In the genomic region with DNA sequence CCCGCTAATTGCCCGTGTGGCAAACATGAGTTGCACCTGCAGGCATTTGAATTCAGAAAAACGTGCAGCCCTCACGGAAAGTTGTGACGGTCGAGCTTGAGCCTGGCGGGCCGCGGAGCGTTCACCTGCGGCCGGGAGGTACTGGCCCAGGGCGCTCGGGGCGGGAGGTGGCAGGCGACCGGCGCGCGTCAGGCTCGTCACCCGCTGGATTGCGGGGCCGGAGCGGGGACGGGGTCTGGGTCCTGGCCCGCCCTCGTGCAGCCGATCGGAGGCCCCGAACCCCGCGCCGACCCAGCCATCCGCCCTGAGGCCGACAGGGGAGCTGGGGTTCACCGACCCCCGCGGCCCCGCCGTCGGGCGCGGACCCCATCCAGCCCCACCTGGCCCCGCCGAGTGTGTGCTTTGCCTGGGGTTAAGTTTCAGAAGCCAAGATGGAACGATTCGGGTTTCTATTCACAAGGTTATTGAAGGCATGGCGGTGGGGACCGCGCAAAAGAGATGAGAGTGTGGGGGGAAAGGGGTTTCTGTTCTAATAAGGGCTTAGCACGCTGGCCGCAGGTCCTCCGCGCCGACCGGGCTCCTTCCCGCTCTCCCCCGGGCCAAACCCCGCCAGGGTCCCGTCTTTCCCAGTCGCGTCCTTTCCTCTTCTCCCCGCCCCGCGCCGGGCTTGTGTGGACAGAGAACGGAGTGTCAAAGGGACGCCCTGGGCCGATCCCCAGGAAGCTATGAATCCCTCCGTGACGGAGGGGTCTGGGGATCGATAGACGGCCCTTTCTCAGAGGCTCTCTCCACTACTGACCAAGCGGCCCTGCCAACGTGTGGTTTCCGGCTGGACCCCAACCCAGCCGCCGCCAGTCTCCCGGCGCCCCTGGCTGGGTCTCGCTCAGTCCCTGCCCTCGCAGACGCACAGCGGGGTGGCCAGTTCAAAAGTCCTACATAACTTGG, we compare ENCODE assay signal across 8 cellular contexts. TPM values are rescaled to one million over a fixed set of nuclear protein-coding genes. Genes with fewer than 3 reads are reported as not detected.
DNase-seq lines count a peak whose midpoint lies in the region; ATAC-seq and TF ChIP-seq lines count a peak whose summit lies in the region.

No MANE protein-coding gene starts in this region.

- ATAC-seq in lower lobe of right lung (peak; percentile 25 to 35), GM19467 (IDR thresholded peaks at IDR 0.05; ENCODE audit: unreplicated experiment) (no peak)
- ATAC-seq in stimulated activated naive CD8-positive, alpha-beta T cell treated with anti-CD3 and anti-CD28 coated beads, Interleukin-15, Interleukin-2, amounts not matched to agents 100 U/mL and 50 U/mL, for 24 hours = no peak

- peaks cover 39% of the 10 kb centered on the region for H3K4me1 Mint-ChIP-seq in T-helper 2 cell treated with Interferon-gamma antibody and Interleukin-4, amounts not matched to agents 5 μg/mL and 100 μg/mL, for 36 hours (ENCODE audit: low read depth)
- peaks cover 33% of the 10 kb centered on the region for H3K4me1 Mint-ChIP-seq in dendritic cell treated with granulocyte-macrophage colony-stimulating factor and Interleukin-4, amounts not matched to agents 40 ng/mL and 50 ng/mL, for 4 days (ENCODE audit: low read depth)

- DNase-seq in T-helper 2 cell treated with Interferon-gamma antibody and Interleukin-4, amounts not matched to agents 5 μg/mL and 100 μg/mL, for 36 hours (ENCODE audit: low spot score) = peak; percentile 21
- DNase-seq in lower lobe of right lung (peak; percentile 59), putamen (ENCODE audit: low spot score) (no peak)
- DNase-seq in stimulated activated naive CD8-positive, alpha-beta T cell treated with anti-CD3 and anti-CD28 coated beads, Interleukin-15, Interleukin-2, amounts not matched to agents 100 U/mL and 50 U/mL, for 24 hours = peak; percentile 34

- peak overlapping the region; percentile 91 to 99 (median 98) for H3K4me2 ChIP-seq in BLaER1 treated with 17β-estradiol and CSF1 and Interleukin-3, amounts not matched to agents 10 nM and 100 nM

- TF ChIP-seq CTCF in lower lobe of right lung (IDR thresholded peaks at IDR 0.05) = no peak

- H3K27me3 ChIP-seq in BLaER1 treated with 17β-estradiol and CSF1 and Interleukin-3, amounts not matched to agents 10 nM and 100 nM = peaks cover 82 to 96% (median 89%) of the 10 kb centered on the region in 11 experiments
- H3K27me3 ChIP-seq in HUES6 (ENCODE audit: control insufficient read depth, insufficient read depth, low read length) (peaks cover 27% of the 10 kb centered on the region), lower lobe of right lung (ENCODE audit: low read depth) (peaks cover 75% of the 10 kb centered on the region)

- intact Hi-C loops in dendritic cell treated with granulocyte-macrophage colony-stimulating factor and Interleukin-4, amounts not matched to agents 40 ng/mL and 50 ng/mL, for 4 days (cut with micrococcal nuclease) = no loop called here
- intact Hi-C loops in lower lobe of right lung (cut with DNase I) = no loop called here

- peaks cover 78% of the 10 kb centered on the region for H3K27me3 Mint-ChIP-seq in T-helper 2 cell treated with Interferon-gamma antibody and Interleukin-4, amounts not matched to agents 5 μg/mL and 100 μg/mL, for 36 hours (ENCODE audit: low read depth)
- H3K27me3 Mint-ChIP-seq in dendritic cell treated with granulocyte-macrophage colony-stimulating factor and Interleukin-4, amounts not matched to agents 40 ng/mL and 50 ng/mL, for 4 days = peaks cover 79% of the 10 kb centered on the region

- H4K20me1 ChIP-seq in BLaER1 treated with 17β-estradiol and CSF1 and Interleukin-3, amounts not matched to agents 10 nM and 100 nM = peaks cover 0 to 36% (median 22%) of the 10 kb centered on the region in 11 experiments; a peak in 16 of 22 replicates

- no peaks in the 10 kb centered on the region for H3K36me3 ChIP-seq in BLaER1 treated with 17β-estradiol and CSF1 and Interleukin-3, amounts not matched to agents 10 nM and 100 nM
- H3K36me3 ChIP-seq in HUES6 (ENCODE audit: control insufficient read depth, insufficient read depth, low read length) (no peaks in the 10 kb centered on the region), lower lobe of right lung (no peaks in the 10 kb centered on the region)

- H3K9ac ChIP-seq in BLaER1 treated with 17β-estradiol and CSF1 and Interleukin-3, amounts not matched to agents 10 nM and 100 nM = peak overlapping the region; percentile 1 to 69 (median 52); a peak in 14 of 22 replicates
- peak overlapping the region; percentile 87 for H3K9ac ChIP-seq in HUES6 (ENCODE audit: low read length)

- peak overlapping the region; percentile 87 for H3K4me3 Mint-ChIP-seq in T-helper 2 cell treated with Interferon-gamma antibody and Interleukin-4, amounts not matched to agents 5 μg/mL and 100 μg/mL, for 36 hours
- peak overlapping the region; percentile 71 for H3K4me3 Mint-ChIP-seq in dendritic cell treated with granulocyte-macrophage colony-stimulating factor and Interleukin-4, amounts not matched to agents 40 ng/mL and 50 ng/mL, for 4 days

- H3K36me3 Mint-ChIP-seq in T-helper 2 cell treated with Interferon-gamma antibody and Interleukin-4, amounts not matched to agents 5 μg/mL and 100 μg/mL, for 36 hours (ENCODE audit: low read depth) = peaks cover 4% of the 10 kb centered on the region
- no peaks in the 10 kb centered on the region for H3K36me3 Mint-ChIP-seq in dendritic cell treated with granulocyte-macrophage colony-stimulating factor and Interleukin-4, amounts not matched to agents 40 ng/mL and 50 ng/mL, for 4 days (ENCODE audit: low read depth)

- no peaks in the 10 kb centered on the region for H3K9me3 Mint-ChIP-seq in T-helper 2 cell treated with Interferon-gamma antibody and Interleukin-4, amounts not matched to agents 5 μg/mL and 100 μg/mL, for 36 hours
- H3K9me3 Mint-ChIP-seq in dendritic cell treated with granulocyte-macrophage colony-stimulating factor and Interleukin-4, amounts not matched to agents 40 ng/mL and 50 ng/mL, for 4 days = no peaks in the 10 kb centered on the region

- H3K4me1 ChIP-seq in BLaER1 treated with 17β-estradiol and CSF1 and Interleukin-3, amounts not matched to agents 10 nM and 100 nM = peaks cover 14 to 39% (median 36%) of the 10 kb centered on the region in 10 experiments; a peak in 19 of 20 replicates
- H3K4me1 ChIP-seq in HUES6 (ENCODE audit: control insufficient read depth, insufficient read depth, low read length) (peaks cover 40% of the 10 kb centered on the region), lower lobe of right lung (peaks cover 38% of the 10 kb centered on the region)

- H3K4me3 ChIP-seq in BLaER1 treated with 17β-estradiol and CSF1 and Interleukin-3, amounts not matched to agents 10 nM and 100 nM = peak overlapping the region; percentile 58 to 81 (median 71)
- H3K4me3 ChIP-seq in HUES6 (ENCODE audit: low read depth, low read length) (peak overlapping the region; percentile 67), lower lobe of right lung (peak overlapping the region; percentile 74)

- no peak overlapping the region for H3K27ac ChIP-seq in BLaER1 treated with 17β-estradiol and CSF1 and Interleukin-3, amounts not matched to agents 10 nM and 100 nM
- H3K27ac ChIP-seq in HUES6 (ENCODE audit: low read depth, low read length) (peak overlapping the region; percentile 59; the same call in 1 of the 2 replicates), lower lobe of right lung (peak overlapping the region; percentile 76)

- H3K27ac Mint-ChIP-seq in T-helper 2 cell treated with Interferon-gamma antibody and Interleukin-4, amounts not matched to agents 5 μg/mL and 100 μg/mL, for 36 hours = no peak overlapping the region
- H3K27ac Mint-ChIP-seq in dendritic cell treated with granulocyte-macrophage colony-stimulating factor and Interleukin-4, amounts not matched to agents 40 ng/mL and 50 ng/mL, for 4 days = no peak overlapping the region

- no peaks in the 10 kb centered on the region for H3K9me3 ChIP-seq in BLaER1 treated with 17β-estradiol and CSF1 and Interleukin-3, amounts not matched to agents 10 nM and 100 nM (replicated peaks in 1 of 11)
- H3K9me3 ChIP-seq in HUES6 (ENCODE audit: control insufficient read depth, insufficient read depth, low read depth, low read length) (no peaks in the 10 kb centered on the region), lower lobe of right lung (no peaks in the 10 kb centered on the region)

RNA-seq across cellular contexts. Expression of gene HEY2, which starts 1.6 kb away (rescaled TPM):
- total RNA-seq in lower lobe of right lung = 2.8 TPM

RNA-seq across cellular contexts. Expression of gene NCOA7, which starts 42.9 kb away (rescaled TPM):
- total RNA-seq in lower lobe of right lung = 64.4 TPM

Comparison
In these comparisons a context has a peak if more than half of its experiments do, and no peak if none do; other contexts are left out.
1. H3K27ac ChIP-seq: peak in HUES6 (single experiment) and lower lobe of right lung (single experiment); none in BLaER1 treated with 17β-estradiol and CSF1 and Interleukin-3, amounts not matched to agents 10 nM and 100 nM (0 of 11).
2. ATAC-seq: peak in lower lobe of right lung (2 of 2); none in stimulated activated naive CD8-positive, alpha-beta T cell treated with anti-CD3 and anti-CD28 coated beads, Interleukin-15, Interleukin-2, amounts not matched to agents 100 U/mL and 50 U/mL, for 24 hours (single experiment) and GM19467 (single experiment).
3. Peak in every context shown above with its lines, with median percentiles within 50 percentile points of each other: H3K4me3 ChIP-seq.